In the genomic region with DNA sequence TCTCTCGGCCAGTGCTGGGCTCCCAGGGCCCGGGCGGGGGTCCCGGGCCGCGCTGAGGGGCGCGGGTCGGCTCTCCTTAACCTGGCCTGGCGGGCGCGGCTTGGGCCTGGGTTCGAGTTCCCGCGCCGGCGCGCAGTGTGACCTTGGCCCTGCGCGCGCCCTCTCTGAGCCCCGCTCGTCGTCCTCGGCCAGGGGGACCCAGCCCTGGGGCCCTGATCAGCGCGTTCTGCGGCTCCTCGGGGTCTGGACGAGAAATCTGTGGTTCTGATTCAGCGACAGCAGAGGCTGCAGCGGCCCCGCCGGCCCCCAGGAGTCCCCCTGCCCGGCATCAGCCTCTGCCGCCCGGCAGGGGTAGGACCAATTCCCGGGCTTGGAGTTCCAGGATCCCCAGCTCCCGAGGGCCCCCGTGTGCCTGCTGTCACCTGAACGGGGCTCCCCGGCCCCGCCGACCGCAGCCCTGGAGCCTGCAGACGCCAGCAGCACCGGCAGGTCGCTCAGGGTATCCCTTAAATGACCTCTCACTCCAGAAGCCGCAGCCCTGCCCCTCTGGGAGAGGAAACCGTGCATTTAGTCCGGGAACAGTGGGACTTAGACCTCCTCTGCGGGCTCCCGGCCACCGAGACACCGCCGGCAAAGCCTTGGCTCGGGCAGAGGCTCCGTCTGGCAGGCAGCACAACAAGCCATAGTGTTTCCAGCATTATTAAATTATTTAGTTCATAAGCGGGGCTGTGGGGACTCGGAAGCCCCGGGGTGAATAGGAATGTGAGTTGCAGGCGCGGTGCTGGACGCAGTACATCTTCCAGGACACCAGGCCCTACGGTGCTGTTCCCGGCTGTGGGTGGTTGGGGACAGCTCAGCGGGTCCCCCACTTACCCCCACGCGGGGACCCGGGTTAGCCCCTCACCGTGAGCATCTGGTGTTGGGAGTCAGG, we compare ENCODE assay signal across 8 cellular contexts. TPM values are rescaled to one million over a fixed set of nuclear protein-coding genes. Genes with fewer than 3 reads are reported as not detected.
A peak's percentile ranks its signal among the peaks of the same experiment; 100 is the strongest.
DNase-seq lines count a peak whose midpoint lies in the region; ATAC-seq, FAIRE-seq and TF ChIP-seq lines count a peak whose summit lies in the region.

No MANE protein-coding gene starts in this region.

- no peak for DNase-seq in GM06990 (ENCODE audit: extremely low read depth, insufficient read length)
- DNase-seq in RCC 7860 (ENCODE audit: low spot score): peak; percentile 11
- DNase-seq in astrocyte of the spinal cord (ENCODE audit: low read depth, low spot score): peak; percentile 36
- DNase-seq in hepatic stellate cell (ENCODE audit: low spot score): peak; percentile 79
- DNase-seq in psoas muscle: peak; percentile 35 to 67
- no peak for DNase-seq in ecto neural progenitor cell (ENCODE audit: low spot score)
- no peak for DNase-seq in NCI-H2029 (lab: John Stamatoyannopoulos, UW)

- ATAC-seq in HG02759 (IDR thresholded peaks at IDR 0.05; ENCODE audit: unreplicated experiment) (peak; percentile 16), psoas muscle (peak; percentile 21 to 50 (median 29))

- no peaks in the 10 kb centered on the region for H3K9me3 ChIP-seq in psoas muscle

- peaks cover 30% of the 10 kb centered on the region for H3K4me1 ChIP-seq in psoas muscle

- 0 to 2% (median 1%) methylated on average over 40 to 71 of the region's 71 CpGs for whole genome bisulfite sequencing in psoas muscle, 3 donors

- no peak for FAIRE-seq in RCC 7860 (lab: Jason Lieb, UNC)

- H3K27ac ChIP-seq in psoas muscle: peak overlapping the region; percentile 77

- TF ChIP-seq CTCF in GM06990 (IDR thresholded peaks at IDR 0.05; ENCODE audit: insufficient read depth, low read length, poor library complexity, severe bottlenecking) (no peak), astrocyte of the spinal cord (IDR thresholded peaks at IDR 0.05; ENCODE audit: low read depth, low read length) (peak; percentile 21), psoas muscle (IDR thresholded peaks at IDR 0.05) (no peak)

- in situ Hi-C loops in astrocyte of the spinal cord (cut with HindIII; ENCODE audit: low sequenced_read_pairs): no loop called here

- H3K27me3 ChIP-seq in GM06990 (replicated peaks; ENCODE audit: control insufficient read depth, insufficient read depth, low read length): no peaks in the 10 kb centered on the region
- no peaks in the 10 kb centered on the region for H3K27me3 ChIP-seq in psoas muscle (ENCODE audit: insufficient read depth in 3 of 3, low read length in 2 of 3)

- H3K36me3 ChIP-seq in GM06990 (ENCODE audit: control insufficient read depth, insufficient read depth, low read length) (no peaks in the 10 kb centered on the region), psoas muscle (ENCODE audit: insufficient read depth in 1 of 2, low read depth in 1 of 2) (no peaks in the 10 kb centered on the region)

- peak overlapping the region; percentile 82 for H3K4me3 ChIP-seq in GM06990 (replicated peaks; ENCODE audit: low read depth, low read length)
- peak overlapping the region; percentile 64 for H3K4me3 ChIP-seq in astrocyte of the spinal cord (ENCODE audit: low read depth, low read length)
- peak overlapping the region; percentile 95 for H3K4me3 ChIP-seq in psoas muscle

- intact Hi-C loops in psoas muscle (cut with DNase I): loop anchor here in 1 of 2 donors (5.0 kb wide), 1 partner anchor 52 kb away; a partner anchor contains a TSS

RNA-seq across cellular contexts. Expression of a gene that starts 0.6 kb away (rescaled TPM):
- total RNA-seq in psoas muscle: 10 to 100 TPM in 1 of 4 donors, 1 to 10 TPM in 3; 6.6 to 12.0 (median 9.4) TPM
- 1 to 10 TPM; 7.7 to 8.2 (median 8.1) TPM for polyA plus RNA-seq in psoas muscle

RNA-seq across cellular contexts. Expression of a gene that starts 49.4 kb away (rescaled TPM):
- 100 to 1,000 TPM; 101 to 203 (median 180) TPM for total RNA-seq in psoas muscle
- polyA plus RNA-seq in psoas muscle: 100 to 1,000 TPM; 113 to 275 (median 159) TPM

Comparison
In these comparisons a context has a peak if more than half of its experiments do, and no peak if none do; other contexts are left out.
1. DNase-seq: peak in RCC 7860 (single experiment), astrocyte of the spinal cord (single experiment), hepatic stellate cell (single experiment) and psoas muscle (2 of 2); none in GM06990 (single experiment), ecto neural progenitor cell (single experiment) and NCI-H2029 (single experiment).
2. Peak in every context shown above with its lines, with median percentiles within 50 percentile points of each other: H3K4me3 ChIP-seq.